Comparison of ENCODE assay signal across 1 cellular context in the genomic region with DNA sequence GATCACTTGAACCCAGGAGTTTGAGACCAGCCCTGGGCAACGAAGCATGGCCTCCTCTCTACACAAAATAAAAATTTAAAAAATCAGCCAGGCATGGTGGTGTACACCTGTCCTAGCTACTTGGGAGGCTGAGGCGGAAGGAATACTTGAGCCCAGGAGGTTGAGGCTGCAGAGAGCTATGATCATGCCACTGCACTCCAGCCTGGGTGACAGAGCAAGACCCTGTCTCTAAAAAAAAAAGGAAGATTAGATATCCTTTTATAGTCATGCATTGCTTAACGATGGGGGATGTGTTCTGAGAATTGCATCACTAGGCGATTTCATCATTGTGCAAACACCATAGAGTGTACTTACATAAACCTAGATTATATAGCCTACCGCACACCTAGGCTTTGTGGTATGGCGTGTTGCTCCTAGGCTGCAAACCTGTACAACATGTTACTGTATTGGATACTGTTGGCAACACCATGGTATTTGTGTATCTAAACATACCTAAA.
TF ChIP-seq lines count a peak whose summit lies in the region.

No MANE protein-coding gene starts in this region.

TF ChIP-seq in HepG2, 621 proteins besides CTCF, POLR2A, EP300 and RAD21 (continued from another document and continues in another):
- TF ChIP-seq, protein P1, sequence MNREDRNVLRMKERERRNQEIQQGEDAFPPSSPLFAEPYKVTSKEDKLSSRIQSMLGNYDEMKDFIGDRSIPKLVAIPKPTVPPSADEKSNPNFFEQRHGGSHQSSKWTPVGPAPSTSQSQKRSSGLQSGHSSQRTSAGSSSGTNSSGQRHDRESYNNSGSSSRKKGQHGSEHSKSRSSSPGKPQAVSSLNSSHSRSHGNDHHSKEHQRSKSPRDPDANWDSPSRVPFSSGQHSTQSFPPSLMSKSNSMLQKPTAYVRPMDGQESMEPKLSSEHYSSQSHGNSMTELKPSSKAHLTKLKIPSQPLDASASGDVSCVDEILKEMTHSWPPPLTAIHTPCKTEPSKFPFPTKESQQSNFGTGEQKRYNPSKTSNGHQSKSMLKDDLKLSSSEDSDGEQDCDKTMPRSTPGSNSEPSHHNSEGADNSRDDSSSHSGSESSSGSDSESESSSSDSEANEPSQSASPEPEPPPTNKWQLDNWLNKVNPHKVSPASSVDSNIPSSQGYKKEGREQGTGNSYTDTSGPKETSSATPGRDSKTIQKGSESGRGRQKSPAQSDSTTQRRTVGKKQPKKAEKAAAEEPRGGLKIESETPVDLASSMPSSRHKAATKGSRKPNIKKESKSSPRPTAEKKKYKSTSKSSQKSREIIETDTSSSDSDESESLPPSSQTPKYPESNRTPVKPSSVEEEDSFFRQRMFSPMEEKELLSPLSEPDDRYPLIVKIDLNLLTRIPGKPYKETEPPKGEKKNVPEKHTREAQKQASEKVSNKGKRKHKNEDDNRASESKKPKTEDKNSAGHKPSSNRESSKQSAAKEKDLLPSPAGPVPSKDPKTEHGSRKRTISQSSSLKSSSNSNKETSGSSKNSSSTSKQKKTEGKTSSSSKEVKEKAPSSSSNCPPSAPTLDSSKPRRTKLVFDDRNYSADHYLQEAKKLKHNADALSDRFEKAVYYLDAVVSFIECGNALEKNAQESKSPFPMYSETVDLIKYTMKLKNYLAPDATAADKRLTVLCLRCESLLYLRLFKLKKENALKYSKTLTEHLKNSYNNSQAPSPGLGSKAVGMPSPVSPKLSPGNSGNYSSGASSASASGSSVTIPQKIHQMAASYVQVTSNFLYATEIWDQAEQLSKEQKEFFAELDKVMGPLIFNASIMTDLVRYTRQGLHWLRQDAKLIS (CRISPR knock-in tag; IDR thresholded peaks at IDR 0.05), result no peak
- TF ChIP-seq ELF3 (CRISPR knock-in tag; IDR thresholded peaks at IDR 0.05) (peak; percentile 91), ZNF83 (CRISPR knock-in tag; IDR thresholded peaks at IDR 0.05; ENCODE audit: borderline replicate concordance) (no peak), SSRP1 (CRISPR knock-in tag; IDR thresholded peaks at IDR 0.05) (0 out of 2 replicates have a peak, but pooled peaks have one; percentile 65), ZNF703 (CRISPR knock-in tag; IDR thresholded peaks at IDR 0.05; ENCODE audit: borderline replicate concordance) (peak; percentile 81; the same call in 1 of the 2 replicates), KAT7 (CRISPR knock-in tag; IDR thresholded peaks at IDR 0.05; ENCODE audit: borderline replicate concordance) (peak; percentile 38; the same call in 1 of the 2 replicates), SALL2 (CRISPR knock-in tag; IDR thresholded peaks at IDR 0.05) (0 out of 2 replicates have a peak, but pooled peaks have one; percentile 62), ATRX (CRISPR knock-in tag; IDR thresholded peaks at IDR 0.05; ENCODE audit: borderline replicate concordance) (no peak), PPARG (CRISPR knock-in tag; conservative IDR thresholded peaks at IDR 0.05) (peak; percentile 86), ELF4 (CRISPR knock-in tag; IDR thresholded peaks at IDR 0.05; ENCODE audit: borderline replicate concordance) (no peak), KDM3A (CRISPR knock-in tag; IDR thresholded peaks at IDR 0.05; ENCODE audit: low read depth) (peak; percentile 83; the same call in 1 of the 2 replicates), ZNF235 (CRISPR knock-in tag; IDR thresholded peaks at IDR 0.05; ENCODE audit: borderline replicate concordance) (no peak), GFI1 (CRISPR knock-in tag; IDR thresholded peaks at IDR 0.05; ENCODE audit: borderline replicate concordance) (no peak), ZNF589 (CRISPR knock-in tag; conservative IDR thresholded peaks at IDR 0.05) (0 out of 2 replicates have a peak, but pooled peaks have one; percentile 55), CBX5 (CRISPR knock-in tag; IDR thresholded peaks at IDR 0.05; ENCODE audit: borderline replicate concordance) (peak; percentile 50; the same call in 1 of the 2 replicates), IRF2 (CRISPR knock-in tag; IDR thresholded peaks at IDR 0.05) (peak; percentile 78), ZNF160 (CRISPR knock-in tag; IDR thresholded peaks at IDR 0.05) (peak; percentile 63; the same call in 1 of the 2 replicates)
- TF ChIP-seq, protein P2, sequence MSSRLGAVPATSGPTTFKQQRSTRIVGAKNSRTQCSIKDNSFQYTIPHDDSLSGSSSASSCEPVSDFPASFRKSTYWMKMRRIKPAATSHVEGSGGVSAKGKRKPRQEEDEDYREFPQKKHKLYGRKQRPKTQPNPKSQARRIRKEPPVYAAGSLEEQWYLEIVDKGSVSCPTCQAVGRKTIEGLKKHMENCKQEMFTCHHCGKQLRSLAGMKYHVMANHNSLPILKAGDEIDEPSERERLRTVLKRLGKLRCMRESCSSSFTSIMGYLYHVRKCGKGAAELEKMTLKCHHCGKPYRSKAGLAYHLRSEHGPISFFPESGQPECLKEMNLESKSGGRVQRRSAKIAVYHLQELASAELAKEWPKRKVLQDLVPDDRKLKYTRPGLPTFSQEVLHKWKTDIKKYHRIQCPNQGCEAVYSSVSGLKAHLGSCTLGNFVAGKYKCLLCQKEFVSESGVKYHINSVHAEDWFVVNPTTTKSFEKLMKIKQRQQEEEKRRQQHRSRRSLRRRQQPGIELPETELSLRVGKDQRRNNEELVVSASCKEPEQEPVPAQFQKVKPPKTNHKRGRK (CRISPR knock-in tag; IDR thresholded peaks at IDR 0.05), result no peak
- TF ChIP-seq, protein P3, sequence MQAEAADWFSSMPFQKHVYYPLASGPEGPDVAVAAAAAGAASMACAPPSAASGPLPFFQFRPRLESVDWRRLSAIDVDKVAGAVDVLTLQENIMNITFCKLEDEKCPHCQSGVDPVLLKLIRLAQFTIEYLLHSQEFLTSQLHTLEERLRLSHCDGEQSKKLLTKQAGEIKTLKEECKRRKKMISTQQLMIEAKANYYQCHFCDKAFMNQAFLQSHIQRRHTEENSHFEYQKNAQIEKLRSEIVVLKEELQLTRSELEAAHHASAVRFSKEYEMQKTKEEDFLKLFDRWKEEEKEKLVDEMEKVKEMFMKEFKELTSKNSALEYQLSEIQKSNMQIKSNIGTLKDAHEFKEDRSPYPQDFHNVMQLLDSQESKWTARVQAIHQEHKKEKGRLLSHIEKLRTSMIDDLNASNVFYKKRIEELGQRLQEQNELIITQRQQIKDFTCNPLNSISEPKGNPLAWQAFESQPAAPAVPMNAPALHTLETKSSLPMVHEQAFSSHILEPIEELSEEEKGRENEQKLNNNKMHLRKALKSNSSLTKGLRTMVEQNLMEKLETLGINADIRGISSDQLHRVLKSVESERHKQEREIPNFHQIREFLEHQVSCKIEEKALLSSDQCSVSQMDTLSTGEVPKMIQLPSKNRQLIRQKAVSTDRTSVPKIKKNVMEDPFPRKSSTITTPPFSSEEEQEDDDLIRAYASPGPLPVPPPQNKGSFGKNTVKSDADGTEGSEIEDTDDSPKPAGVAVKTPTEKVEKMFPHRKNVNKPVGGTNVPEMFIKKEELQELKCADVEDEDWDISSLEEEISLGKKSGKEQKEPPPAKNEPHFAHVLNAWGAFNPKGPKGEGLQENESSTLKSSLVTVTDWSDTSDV (CRISPR knock-in tag; IDR thresholded peaks at IDR 0.05), result no peak
- TF ChIP-seq, protein P4, sequence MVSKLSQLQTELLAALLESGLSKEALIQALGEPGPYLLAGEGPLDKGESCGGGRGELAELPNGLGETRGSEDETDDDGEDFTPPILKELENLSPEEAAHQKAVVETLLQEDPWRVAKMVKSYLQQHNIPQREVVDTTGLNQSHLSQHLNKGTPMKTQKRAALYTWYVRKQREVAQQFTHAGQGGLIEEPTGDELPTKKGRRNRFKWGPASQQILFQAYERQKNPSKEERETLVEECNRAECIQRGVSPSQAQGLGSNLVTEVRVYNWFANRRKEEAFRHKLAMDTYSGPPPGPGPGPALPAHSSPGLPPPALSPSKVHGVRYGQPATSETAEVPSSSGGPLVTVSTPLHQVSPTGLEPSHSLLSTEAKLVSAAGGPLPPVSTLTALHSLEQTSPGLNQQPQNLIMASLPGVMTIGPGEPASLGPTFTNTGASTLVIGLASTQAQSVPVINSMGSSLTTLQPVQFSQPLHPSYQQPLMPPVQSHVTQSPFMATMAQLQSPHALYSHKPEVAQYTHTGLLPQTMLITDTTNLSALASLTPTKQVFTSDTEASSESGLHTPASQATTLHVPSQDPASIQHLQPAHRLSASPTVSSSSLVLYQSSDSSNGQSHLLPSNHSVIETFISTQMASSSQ (IDR thresholded peaks at IDR 0.05; ENCODE audit: low read depth), result peak; percentile 59
- TF ChIP-seq, protein P4 (CRISPR knock-in tag; IDR thresholded peaks at IDR 0.05; ENCODE audit: borderline replicate concordance), result peak; percentile 75; the same call in 1 of the 2 replicates
- TF ChIP-seq, protein P5, sequence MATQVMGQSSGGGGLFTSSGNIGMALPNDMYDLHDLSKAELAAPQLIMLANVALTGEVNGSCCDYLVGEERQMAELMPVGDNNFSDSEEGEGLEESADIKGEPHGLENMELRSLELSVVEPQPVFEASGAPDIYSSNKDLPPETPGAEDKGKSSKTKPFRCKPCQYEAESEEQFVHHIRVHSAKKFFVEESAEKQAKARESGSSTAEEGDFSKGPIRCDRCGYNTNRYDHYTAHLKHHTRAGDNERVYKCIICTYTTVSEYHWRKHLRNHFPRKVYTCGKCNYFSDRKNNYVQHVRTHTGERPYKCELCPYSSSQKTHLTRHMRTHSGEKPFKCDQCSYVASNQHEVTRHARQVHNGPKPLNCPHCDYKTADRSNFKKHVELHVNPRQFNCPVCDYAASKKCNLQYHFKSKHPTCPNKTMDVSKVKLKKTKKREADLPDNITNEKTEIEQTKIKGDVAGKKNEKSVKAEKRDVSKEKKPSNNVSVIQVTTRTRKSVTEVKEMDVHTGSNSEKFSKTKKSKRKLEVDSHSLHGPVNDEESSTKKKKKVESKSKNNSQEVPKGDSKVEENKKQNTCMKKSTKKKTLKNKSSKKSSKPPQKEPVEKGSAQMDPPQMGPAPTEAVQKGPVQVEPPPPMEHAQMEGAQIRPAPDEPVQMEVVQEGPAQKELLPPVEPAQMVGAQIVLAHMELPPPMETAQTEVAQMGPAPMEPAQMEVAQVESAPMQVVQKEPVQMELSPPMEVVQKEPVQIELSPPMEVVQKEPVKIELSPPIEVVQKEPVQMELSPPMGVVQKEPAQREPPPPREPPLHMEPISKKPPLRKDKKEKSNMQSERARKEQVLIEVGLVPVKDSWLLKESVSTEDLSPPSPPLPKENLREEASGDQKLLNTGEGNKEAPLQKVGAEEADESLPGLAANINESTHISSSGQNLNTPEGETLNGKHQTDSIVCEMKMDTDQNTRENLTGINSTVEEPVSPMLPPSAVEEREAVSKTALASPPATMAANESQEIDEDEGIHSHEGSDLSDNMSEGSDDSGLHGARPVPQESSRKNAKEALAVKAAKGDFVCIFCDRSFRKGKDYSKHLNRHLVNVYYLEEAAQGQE (IDR thresholded peaks at IDR 0.05; ENCODE audit: borderline replicate concordance in 1 of 2, low read depth in 1 of 2, low read length in 2 of 2), result peak in 1 of 2 experiments; percentile 56; a peak in 1 of 4 replicates
- TF ChIP-seq, protein P6, sequence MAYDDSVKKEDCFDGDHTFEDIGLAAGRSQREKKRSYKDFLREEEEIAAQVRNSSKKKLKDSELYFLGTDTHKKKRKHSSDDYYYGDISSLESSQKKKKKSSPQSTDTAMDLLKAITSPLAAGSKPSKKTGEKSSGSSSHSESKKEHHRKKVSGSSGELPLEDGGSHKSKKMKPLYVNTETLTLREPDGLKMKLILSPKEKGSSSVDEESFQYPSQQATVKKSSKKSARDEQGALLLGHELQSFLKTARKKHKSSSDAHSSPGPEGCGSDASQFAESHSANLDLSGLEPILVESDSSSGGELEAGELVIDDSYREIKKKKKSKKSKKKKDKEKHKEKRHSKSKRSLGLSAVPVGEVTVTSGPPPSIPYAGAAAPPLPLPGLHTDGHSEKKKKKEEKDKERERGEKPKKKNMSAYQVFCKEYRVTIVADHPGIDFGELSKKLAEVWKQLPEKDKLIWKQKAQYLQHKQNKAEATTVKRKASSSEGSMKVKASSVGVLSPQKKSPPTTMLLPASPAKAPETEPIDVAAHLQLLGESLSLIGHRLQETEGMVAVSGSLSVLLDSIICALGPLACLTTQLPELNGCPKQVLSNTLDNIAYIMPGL (CRISPR knock-in tag; IDR thresholded peaks at IDR 0.05; ENCODE audit: borderline replicate concordance in 1 of 2, low read depth in 1 of 2), result 0 out of 4 replicates have a peak, but pooled peaks of 1 of the 2 experiments have one; percentile 38
- TF ChIP-seq, protein P7, sequence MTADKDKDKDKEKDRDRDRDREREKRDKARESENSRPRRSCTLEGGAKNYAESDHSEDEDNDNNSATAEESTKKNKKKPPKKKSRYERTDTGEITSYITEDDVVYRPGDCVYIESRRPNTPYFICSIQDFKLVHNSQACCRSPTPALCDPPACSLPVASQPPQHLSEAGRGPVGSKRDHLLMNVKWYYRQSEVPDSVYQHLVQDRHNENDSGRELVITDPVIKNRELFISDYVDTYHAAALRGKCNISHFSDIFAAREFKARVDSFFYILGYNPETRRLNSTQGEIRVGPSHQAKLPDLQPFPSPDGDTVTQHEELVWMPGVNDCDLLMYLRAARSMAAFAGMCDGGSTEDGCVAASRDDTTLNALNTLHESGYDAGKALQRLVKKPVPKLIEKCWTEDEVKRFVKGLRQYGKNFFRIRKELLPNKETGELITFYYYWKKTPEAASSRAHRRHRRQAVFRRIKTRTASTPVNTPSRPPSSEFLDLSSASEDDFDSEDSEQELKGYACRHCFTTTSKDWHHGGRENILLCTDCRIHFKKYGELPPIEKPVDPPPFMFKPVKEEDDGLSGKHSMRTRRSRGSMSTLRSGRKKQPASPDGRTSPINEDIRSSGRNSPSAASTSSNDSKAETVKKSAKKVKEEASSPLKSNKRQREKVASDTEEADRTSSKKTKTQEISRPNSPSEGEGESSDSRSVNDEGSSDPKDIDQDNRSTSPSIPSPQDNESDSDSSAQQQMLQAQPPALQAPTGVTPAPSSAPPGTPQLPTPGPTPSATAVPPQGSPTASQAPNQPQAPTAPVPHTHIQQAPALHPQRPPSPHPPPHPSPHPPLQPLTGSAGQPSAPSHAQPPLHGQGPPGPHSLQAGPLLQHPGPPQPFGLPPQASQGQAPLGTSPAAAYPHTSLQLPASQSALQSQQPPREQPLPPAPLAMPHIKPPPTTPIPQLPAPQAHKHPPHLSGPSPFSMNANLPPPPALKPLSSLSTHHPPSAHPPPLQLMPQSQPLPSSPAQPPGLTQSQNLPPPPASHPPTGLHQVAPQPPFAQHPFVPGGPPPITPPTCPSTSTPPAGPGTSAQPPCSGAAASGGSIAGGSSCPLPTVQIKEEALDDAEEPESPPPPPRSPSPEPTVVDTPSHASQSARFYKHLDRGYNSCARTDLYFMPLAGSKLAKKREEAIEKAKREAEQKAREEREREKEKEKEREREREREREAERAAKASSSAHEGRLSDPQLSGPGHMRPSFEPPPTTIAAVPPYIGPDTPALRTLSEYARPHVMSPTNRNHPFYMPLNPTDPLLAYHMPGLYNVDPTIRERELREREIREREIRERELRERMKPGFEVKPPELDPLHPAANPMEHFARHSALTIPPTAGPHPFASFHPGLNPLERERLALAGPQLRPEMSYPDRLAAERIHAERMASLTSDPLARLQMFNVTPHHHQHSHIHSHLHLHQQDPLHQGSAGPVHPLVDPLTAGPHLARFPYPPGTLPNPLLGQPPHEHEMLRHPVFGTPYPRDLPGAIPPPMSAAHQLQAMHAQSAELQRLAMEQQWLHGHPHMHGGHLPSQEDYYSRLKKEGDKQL (CRISPR knock-in tag; IDR thresholded peaks at IDR 0.05; ENCODE audit: low read depth), result peak; percentile 85; the same call in 1 of the 2 replicates
